Comparison of ENCODE assay signal across 30 cellular contexts in genomic region chr5:133434336-133434735, GRCh38.
"Had no signal": no experiment of that assay in that cellular context is flagged by ENCODE, and none has a peak within 500 bp of the region (broad histone marks: within the 10 kb centered on the region; RNA-seq: fewer than 3 reads in every experiment).

No MANE protein-coding gene starts in this region.

- ATAC-seq: activated CD4-positive, alpha-beta T cell treated with anti-CD3 and anti-CD28 coated beads for 36 hours; activated CD8-positive, alpha-beta memory T cell treated with anti-CD3 and anti-CD28 coated beads, Interleukin-2, amount 10 ng/mL, durations not matched to agents 7 days and 5 days; activated CD8-positive, alpha-beta T cell treated with anti-CD3 and anti-CD28 coated beads, Interleukin-2, amount 10 ng/mL, durations not matched to agents 7 days and 5 days; activated naive CD4-positive, alpha-beta T cell treated with anti-CD3 and anti-CD28 coated beads, Interleukin-2, amount 50 U/mL, for 72 hours; gastroesophageal sphincter had no signal

- H3K4me3 Mint-ChIP-seq: activated CD4-positive, alpha-beta memory T cell treated with anti-CD3 and anti-CD28 coated beads for 36 hours; activated CD4-positive, alpha-beta T cell treated with anti-CD3 and anti-CD28 coated beads for 36 hours; activated CD4-positive, alpha-beta T cell treated with anti-CD3 and anti-CD28 coated beads, Interleukin-2, amount 10 ng/mL, durations not matched to agents 24 days and 14 days; activated CD8-positive, alpha-beta memory T cell treated with anti-CD3 and anti-CD28 coated beads, Interleukin-2, amount 10 ng/mL, durations not matched to agents 7 days and 5 days; activated CD8-positive, alpha-beta T cell treated with anti-CD3 and anti-CD28 coated beads, Interleukin-2, amount 10 ng/mL, durations not matched to agents 7 days and 5 days; activated naive CD4-positive, alpha-beta T cell treated with anti-CD3 and anti-CD28 coated beads, Interleukin-2, amount 10 ng/mL, durations not matched to agents 7 days and 5 days; activated naive CD8-positive, alpha-beta T cell treated with anti-CD3 and anti-CD28 coated beads, Interleukin-2, amount 10 ng/mL, durations not matched to agents 7 days and 5 days; activated T-helper 1 cell treated with anti-CD3 and anti-CD28 coated beads, Interleukin-12 subunit alpha, Interleukin-12 subunit beta, Interleukin-2, Interleukin-4 antibody, amounts not matched to agents 30 ng/mL and 10 ng/mL and 1 ng/mL, durations not matched to agents 14 hours and 24 hours and 36 hours; brain; central memory CD8-positive, alpha-beta T cell; dendritic cell treated with granulocyte-macrophage colony-stimulating factor and Interleukin-4, amounts not matched to agents 40 ng/mL and 50 ng/mL, for 4 days; endodermal cell had no signal

- H3K9me3 ChIP-seq: ascending aorta, breast epithelium, esophagus squamous epithelium, gastroesophageal sphincter had no signal

- H3K36me3 ChIP-seq: ascending aorta, breast epithelium, esophagus squamous epithelium, gastroesophageal sphincter had no signal

- H3K4me1 Mint-ChIP-seq: activated CD4-positive, alpha-beta T cell treated with anti-CD3 and anti-CD28 coated beads for 36 hours; activated CD4-positive, alpha-beta T cell treated with anti-CD3 and anti-CD28 coated beads, Interleukin-2, amount 10 ng/mL, durations not matched to agents 24 days and 14 days; activated CD8-positive, alpha-beta memory T cell treated with anti-CD3 and anti-CD28 coated beads, Interleukin-2, amount 10 ng/mL, durations not matched to agents 7 days and 5 days; activated naive CD4-positive, alpha-beta T cell treated with anti-CD3 and anti-CD28 coated beads, Interleukin-2, amount 10 ng/mL, durations not matched to agents 7 days and 5 days; activated naive CD8-positive, alpha-beta T cell treated with anti-CD3 and anti-CD28 coated beads, Interleukin-2, amount 10 ng/mL, durations not matched to agents 7 days and 5 days had no signal

- H3K27me3 ChIP-seq: ascending aorta, breast epithelium, dorsolateral prefrontal cortex, esophagus squamous epithelium had no signal

- H3K36me3 Mint-ChIP-seq: activated CD4-positive, alpha-beta memory T cell treated with anti-CD3 and anti-CD28 coated beads for 36 hours; activated CD8-positive, alpha-beta memory T cell treated with anti-CD3 and anti-CD28 coated beads, Interleukin-2, amount 10 ng/mL, durations not matched to agents 7 days and 5 days; activated naive CD4-positive, alpha-beta T cell treated with anti-CD3 and anti-CD28 coated beads, Interleukin-2, amount 10 ng/mL, durations not matched to agents 7 days and 5 days; activated naive CD4-positive, alpha-beta T cell treated with anti-CD3 and anti-CD28 coated beads, Interleukin-2, amount 50 U/mL, for 72 hours; activated naive CD8-positive, alpha-beta T cell treated with anti-CD3 and anti-CD28 coated beads, Interleukin-2, amount 10 ng/mL, durations not matched to agents 7 days and 5 days; brain had no signal

- H3K9me3 Mint-ChIP-seq: activated CD4-positive, alpha-beta memory T cell treated with anti-CD3 and anti-CD28 coated beads for 36 hours; activated CD4-positive, alpha-beta T cell treated with anti-CD3 and anti-CD28 coated beads, Interleukin-2, amount 10 ng/mL, durations not matched to agents 24 days and 14 days; activated naive CD4-positive, alpha-beta T cell treated with anti-CD3 and anti-CD28 coated beads, Interleukin-2, amount 10 ng/mL, durations not matched to agents 7 days and 5 days; activated naive CD4-positive, alpha-beta T cell treated with anti-CD3 and anti-CD28 coated beads, Interleukin-2, amount 50 U/mL, for 72 hours; activated naive CD8-positive, alpha-beta T cell treated with anti-CD3 and anti-CD28 coated beads, Interleukin-2, amount 10 ng/mL, durations not matched to agents 7 days and 5 days; activated T-helper 1 cell treated with anti-CD3 and anti-CD28 coated beads, Interleukin-12 subunit alpha, Interleukin-12 subunit beta, Interleukin-2, Interleukin-4 antibody, amounts not matched to agents 30 ng/mL and 10 ng/mL and 1 ng/mL, durations not matched to agents 14 hours and 24 hours and 36 hours; activated T-helper 2 cell treated with anti-CD3 and anti-CD28 coated beads, Interferon-gamma antibody, Interleukin-2, Interleukin-4, amounts not matched to agents 10 μg/mL and 5 μg/mL and 100 μg/mL, durations not matched to agents 14 hours and 24 hours and 36 hours; central memory CD8-positive, alpha-beta T cell; dendritic cell treated with granulocyte-macrophage colony-stimulating factor and Interleukin-4, amounts not matched to agents 40 ng/mL and 50 ng/mL, for 4 days; endodermal cell had no signal

- H3K27ac ChIP-seq: ascending aorta, breast epithelium, coronary artery, gastroesophageal sphincter had no signal

- H3K4me1 ChIP-seq: ascending aorta, breast epithelium, gastroesophageal sphincter had no signal

- H3K27ac Mint-ChIP-seq: activated CD4-positive, alpha-beta memory T cell treated with anti-CD3 and anti-CD28 coated beads for 36 hours; activated CD4-positive, alpha-beta T cell treated with anti-CD3 and anti-CD28 coated beads for 36 hours; activated CD4-positive, alpha-beta T cell treated with anti-CD3 and anti-CD28 coated beads, Interleukin-2, amount 10 ng/mL, durations not matched to agents 24 days and 14 days; activated CD8-positive, alpha-beta memory T cell treated with anti-CD3 and anti-CD28 coated beads, Interleukin-2, amount 10 ng/mL, durations not matched to agents 7 days and 5 days; activated CD8-positive, alpha-beta T cell treated with anti-CD3 and anti-CD28 coated beads, Interleukin-2, amount 10 ng/mL, durations not matched to agents 7 days and 5 days; activated naive CD4-positive, alpha-beta T cell treated with anti-CD3 and anti-CD28 coated beads, Interleukin-2, amount 10 ng/mL, durations not matched to agents 7 days and 5 days; activated naive CD4-positive, alpha-beta T cell treated with anti-CD3 and anti-CD28 coated beads, Interleukin-2, amount 50 U/mL, for 72 hours; activated naive CD8-positive, alpha-beta T cell treated with anti-CD3 and anti-CD28 coated beads, Interleukin-2, amount 10 ng/mL, durations not matched to agents 7 days and 5 days; activated T-helper 1 cell treated with anti-CD3 and anti-CD28 coated beads, Interleukin-12 subunit alpha, Interleukin-12 subunit beta, Interleukin-2, Interleukin-4 antibody, amounts not matched to agents 30 ng/mL and 10 ng/mL and 1 ng/mL, durations not matched to agents 14 hours and 24 hours and 36 hours; activated T-helper 2 cell treated with anti-CD3 and anti-CD28 coated beads, Interferon-gamma antibody, Interleukin-2, Interleukin-4, amounts not matched to agents 10 μg/mL and 5 μg/mL and 100 μg/mL, durations not matched to agents 14 hours and 24 hours and 36 hours; dendritic cell treated with granulocyte-macrophage colony-stimulating factor and Interleukin-4, amounts not matched to agents 40 ng/mL and 50 ng/mL, for 4 days; endodermal cell had no signal

- DNase-seq: activated CD4-positive, alpha-beta memory T cell treated with anti-CD3 and anti-CD28 coated beads for 36 hours; activated CD4-positive, alpha-beta T cell treated with anti-CD3 and anti-CD28 coated beads for 36 hours; activated CD4-positive, alpha-beta T cell treated with anti-CD3 and anti-CD28 coated beads, Interleukin-2, amount 10 ng/mL, durations not matched to agents 24 days and 14 days; activated CD4-positive, CD25-positive, alpha-beta regulatory T cell; activated CD4-positive, CD25-positive, alpha-beta regulatory T cell treated with anti-CD3 and anti-CD28 coated beads, Interleukin-2, amount 50 U/mL, for 72 hours; activated CD8-positive, alpha-beta memory T cell treated with anti-CD3 and anti-CD28 coated beads, Interleukin-2, amount 10 ng/mL, durations not matched to agents 7 days and 5 days; activated CD8-positive, alpha-beta memory T cell treated with anti-CD3 and anti-CD28 coated beads, Interleukin-2, amount 50 U/mL, for 4 hours; activated CD8-positive, alpha-beta T cell treated with anti-CD3 and anti-CD28 coated beads, Interleukin-2, amount 10 ng/mL, durations not matched to agents 7 days and 5 days; activated effector memory CD4-positive, alpha-beta T cell treated with anti-CD3 and anti-CD28 coated beads, Interleukin-2, amount 50 U/mL, for 16 hours; activated naive CD4-positive, alpha-beta T cell; activated naive CD4-positive, alpha-beta T cell treated with anti-CD3 and anti-CD28 coated beads, Interleukin-2, amount 10 ng/mL, durations not matched to agents 7 days and 5 days; activated naive CD8-positive, alpha-beta T cell treated with anti-CD3 and anti-CD28 coated beads, Interleukin-2, amount 10 ng/mL, durations not matched to agents 7 days and 5 days; activated T-cell treated with anti-CD3 and anti-CD28 coated beads, Interleukin-2, amount 50 U/mL, for 1 hour; activated T-cell treated with anti-CD3 and anti-CD28 coated beads, Interleukin-2, amount 50 U/mL, for 48 hours; dorsolateral prefrontal cortex; effector memory CD4-positive, alpha-beta T cell; endodermal cell; esophagus squamous epithelium; foreskin melanocyte; T-helper 2 cell had no signal

- H3K4me3 ChIP-seq: ascending aorta, breast epithelium, coronary artery, dorsolateral prefrontal cortex, esophagus squamous epithelium, gastroesophageal sphincter had no signal
